9 cellular contexts compared by ENCODE assay signal in genomic region chr5:30385754-30386153, GRCh38.
"Had no signal": no experiment of that assay in that cellular context is flagged by ENCODE, and none has a peak within 500 bp of the region (broad histone marks: within the 10 kb centered on the region; RNA-seq: fewer than 3 reads in every experiment).

No MANE protein-coding gene starts in this region.

- DNase-seq: IMR-90, Karpas-422, KBM-7, KG1 had no signal

- ATAC-seq: HepG2, K562 had no signal

- H3K27ac ChIP-seq: HL-60, KMS-11 had no signal

- FAIRE-seq: HepG2, HTR-8/SVneo, K562 had no signal

- H3K4me2 ChIP-seq: KMS-11 had no signal

- H3K4me3 ChIP-seq: K562 had no signal
